ENCODE assay signal across 17 cellular contexts in the genomic region with DNA sequence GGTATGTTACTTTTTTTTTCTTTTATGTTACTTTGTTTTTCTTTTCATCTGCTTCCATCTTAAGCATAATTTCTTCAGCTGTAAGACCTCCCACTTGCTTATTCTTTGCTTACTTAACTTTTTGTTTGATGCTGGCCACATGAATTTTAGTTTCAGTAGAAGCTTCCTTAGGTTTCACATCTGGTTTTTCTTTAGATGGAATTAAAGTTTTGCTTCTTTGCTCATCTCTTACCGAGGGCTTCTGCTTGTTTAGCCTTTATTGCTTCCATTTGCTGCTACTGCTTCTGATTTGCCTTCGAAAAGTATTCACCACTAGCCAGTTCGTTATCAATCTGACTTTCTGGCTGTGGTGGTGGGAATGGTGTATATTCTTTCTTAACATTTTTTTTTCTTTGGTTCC.
DNase-seq lines count a peak whose midpoint lies in the region; ATAC-seq and TF ChIP-seq lines count a peak whose summit lies in the region.
"Had no signal": no experiment of that assay in that cellular context is flagged by ENCODE, and none has a peak within 500 bp of the region (broad histone marks: within the 10 kb centered on the region; RNA-seq: fewer than 3 reads in every experiment).

No MANE protein-coding gene starts in this region.

- peak overlapping the region; percentile 17 for H3K4me2 ChIP-seq in smooth muscle cell

- peaks cover 3% of the 10 kb centered on the region for H3K79me2 ChIP-seq in smooth muscle cell (ENCODE audit: low read depth)

- no peak overlapping the region for H2AFZ ChIP-seq in smooth muscle cell (ENCODE audit: low read depth)
- H2AFZ ChIP-seq: GM23248 had no signal

- peak overlapping the region; percentile 26 for H3K27ac ChIP-seq in smooth muscle cell (ENCODE audit: low read depth)
- H3K27ac ChIP-seq: 22Rv1, C4-2B, GM23248, HL-60 had no signal

- H3K27me3 ChIP-seq in adipocyte (replicated peaks; ENCODE audit: control insufficient read depth, insufficient read depth, low read length), result no peaks in the 10 kb centered on the region
- no peaks in the 10 kb centered on the region for H3K27me3 ChIP-seq in smooth muscle cell (ENCODE audit: low read depth)

- H3K36me3 ChIP-seq in adipocyte (ENCODE audit: control insufficient read depth, insufficient read depth, low read length, severe bottlenecking) (peaks cover 95% of the 10 kb centered on the region), smooth muscle cell (ENCODE audit: low read depth) (peaks cover 42% of the 10 kb centered on the region)

- H3K36me3 Mint-ChIP-seq in activated T-cell treated with anti-CD3 and anti-CD28 coated beads, Interleukin-2, amount 50 U/mL, for 24 hours (ENCODE audit: low read depth), result peaks cover 74% of the 10 kb centered on the region
- peaks cover 42% of the 10 kb centered on the region for H3K36me3 Mint-ChIP-seq in activated T-cell treated with anti-CD3 and anti-CD28 coated beads, Interleukin-2, amount 50 U/mL, for 4 hours (ENCODE audit: insufficient read depth)
- peaks cover 37% of the 10 kb centered on the region for H3K36me3 Mint-ChIP-seq in progenitor cell of endocrine pancreas (ENCODE audit: insufficient read depth)

- H3K4me1 Mint-ChIP-seq in activated T-cell treated with anti-CD3 and anti-CD28 coated beads, Interleukin-2, amount 50 U/mL, for 24 hours (ENCODE audit: low read depth), result peaks cover 7% of the 10 kb centered on the region
- H3K4me1 Mint-ChIP-seq in activated T-cell treated with anti-CD3 and anti-CD28 coated beads, Interleukin-2, amount 50 U/mL, for 4 hours (ENCODE audit: low read depth), result peaks cover 10% of the 10 kb centered on the region
- no peaks in the 10 kb centered on the region for H3K4me1 Mint-ChIP-seq in progenitor cell of endocrine pancreas (ENCODE audit: low read depth)

- TF ChIP-seq CTCF in smooth muscle cell (IDR thresholded peaks at IDR 0.05; ENCODE audit: borderline replicate concordance, insufficient read depth, poor library complexity, severe bottlenecking) (no peak), GM13977 (IDR thresholded peaks at IDR 0.05; ENCODE audit: extremely low read depth, insufficient read depth, missing control alignments) (no peak), progenitor cell of endocrine pancreas (IDR thresholded peaks at IDR 0.05; ENCODE audit: unreplicated experiment) (no peak)

- H3K9ac ChIP-seq in adipocyte (ENCODE audit: low read length), result no peak overlapping the region
- no peak overlapping the region for H3K9ac ChIP-seq in smooth muscle cell (ENCODE audit: low read depth)
- H3K9ac ChIP-seq: GM23248 had no signal

- H3K9me3 Mint-ChIP-seq in activated T-cell treated with anti-CD3 and anti-CD28 coated beads, Interleukin-2, amount 50 U/mL, for 24 hours, result no peaks in the 10 kb centered on the region
- no peaks in the 10 kb centered on the region for H3K9me3 Mint-ChIP-seq in activated T-cell treated with anti-CD3 and anti-CD28 coated beads, Interleukin-2, amount 50 U/mL, for 4 hours
- H3K9me3 Mint-ChIP-seq in progenitor cell of endocrine pancreas (ENCODE audit: low read depth), result no peaks in the 10 kb centered on the region
- H3K9me3 Mint-ChIP-seq: CD4-positive, alpha-beta memory T cell had no signal

- H4K20me1 ChIP-seq in smooth muscle cell (ENCODE audit: low read depth), result peaks cover 33% of the 10 kb centered on the region

- no peak for ATAC-seq in activated T-cell treated with anti-CD3 and anti-CD28 coated beads, Interleukin-2, amount 50 U/mL, for 4 hours
- ATAC-seq: GM12878, HCT116 had no signal

- no peak overlapping the region for H3K4me3 Mint-ChIP-seq in activated T-cell treated with anti-CD3 and anti-CD28 coated beads, Interleukin-2, amount 50 U/mL, for 24 hours
- no peak overlapping the region for H3K4me3 Mint-ChIP-seq in activated T-cell treated with anti-CD3 and anti-CD28 coated beads, Interleukin-2, amount 50 U/mL, for 4 hours
- no peak overlapping the region for H3K4me3 Mint-ChIP-seq in progenitor cell of endocrine pancreas (ENCODE audit: low read depth)
- H3K4me3 Mint-ChIP-seq: B cell; CD4-positive, alpha-beta memory T cell had no signal

- no peaks in the 10 kb centered on the region for H3K4me1 ChIP-seq in adipocyte (ENCODE audit: control insufficient read depth, insufficient read depth, low read length)
- H3K4me1 ChIP-seq in smooth muscle cell (ENCODE audit: low read depth), result no peaks in the 10 kb centered on the region

- WGBS in smooth muscle cell (ENCODE audit: low lambda C conversion rate), result 62% methylated on average over 3 of the region's 3 CpGs

- H3K27me3 Mint-ChIP-seq in activated T-cell treated with anti-CD3 and anti-CD28 coated beads, Interleukin-2, amount 50 U/mL, for 24 hours, result no peaks in the 10 kb centered on the region
- no peaks in the 10 kb centered on the region for H3K27me3 Mint-ChIP-seq in activated T-cell treated with anti-CD3 and anti-CD28 coated beads, Interleukin-2, amount 50 U/mL, for 4 hours (ENCODE audit: low read depth)
- H3K27me3 Mint-ChIP-seq in progenitor cell of endocrine pancreas, result no peaks in the 10 kb centered on the region
- H3K27me3 Mint-ChIP-seq: B cell; CD4-positive, alpha-beta memory T cell had no signal

- in situ Hi-C loops in GM13977 (cut with MboI; ENCODE audit: low pct_unique_long_range_greater_than_20kb, low sequenced_read_pairs, unreplicated experiment), result no loop called here

- DNase-seq in activated T-cell treated with anti-CD3 and anti-CD28 coated beads, Interleukin-2, amount 50 U/mL, for 24 hours, result no peak
- no peak for DNase-seq in activated T-cell treated with anti-CD3 and anti-CD28 coated beads, Interleukin-2, amount 50 U/mL, for 4 hours
- DNase-seq in adipocyte (ENCODE audit: low read depth), result peak; percentile 51
- peak; percentile 34 for DNase-seq in fibroblast of gingiva (ENCODE audit: low read depth)
- no peak for DNase-seq in smooth muscle cell (lab: John Stamatoyannopoulos, UW; ENCODE audit: unreplicated experiment)
- DNase-seq in GM13977 (ENCODE audit: low spot score), result no peak
- no peak for DNase-seq in middle frontal gyrus (ENCODE audit: extremely low spot score, low spot score)
- DNase-seq in progenitor cell of endocrine pancreas (ENCODE audit: low spot score, unreplicated experiment), result no peak
- DNase-seq: CD4-positive, alpha-beta memory T cell; DMS79; GM23248 had no signal

- peak overlapping the region; percentile 14 for H3K27ac Mint-ChIP-seq in activated T-cell treated with anti-CD3 and anti-CD28 coated beads, Interleukin-2, amount 50 U/mL, for 24 hours
- no peak overlapping the region for H3K27ac Mint-ChIP-seq in progenitor cell of endocrine pancreas
- H3K27ac Mint-ChIP-seq: B cell had no signal

- H3K9me3 ChIP-seq in adipocyte (ENCODE audit: control insufficient read depth, low read length), result no peaks in the 10 kb centered on the region
- H3K9me3 ChIP-seq in smooth muscle cell (replicated peaks; ENCODE audit: low read depth), result no peaks in the 10 kb centered on the region

- H3K4me3 ChIP-seq in adipocyte (ENCODE audit: low read length) (no peak overlapping the region), smooth muscle cell (no peak overlapping the region)
- H3K4me3 ChIP-seq: GM12878, GM23248 had no signal

- H3F3A ChIP-seq in smooth muscle cell (ENCODE audit: low read depth), result peaks cover 29% of the 10 kb centered on the region

Comparison
In these comparisons a context has a peak if more than half of its experiments do, and no peak if none do; other contexts are left out.
1. DNase-seq: peak in adipocyte (single experiment) and fibroblast of gingiva (single experiment); none in activated T-cell treated with anti-CD3 and anti-CD28 coated beads, Interleukin-2, amount 50 U/mL, for 24 hours (single experiment), activated T-cell treated with anti-CD3 and anti-CD28 coated beads, Interleukin-2, amount 50 U/mL, for 4 hours (single experiment), smooth muscle cell (single experiment), GM13977 (single experiment), middle frontal gyrus (single experiment) and progenitor cell of endocrine pancreas (single experiment).